Comparison of ENCODE assay signal across 26 cellular contexts in the genomic region with DNA sequence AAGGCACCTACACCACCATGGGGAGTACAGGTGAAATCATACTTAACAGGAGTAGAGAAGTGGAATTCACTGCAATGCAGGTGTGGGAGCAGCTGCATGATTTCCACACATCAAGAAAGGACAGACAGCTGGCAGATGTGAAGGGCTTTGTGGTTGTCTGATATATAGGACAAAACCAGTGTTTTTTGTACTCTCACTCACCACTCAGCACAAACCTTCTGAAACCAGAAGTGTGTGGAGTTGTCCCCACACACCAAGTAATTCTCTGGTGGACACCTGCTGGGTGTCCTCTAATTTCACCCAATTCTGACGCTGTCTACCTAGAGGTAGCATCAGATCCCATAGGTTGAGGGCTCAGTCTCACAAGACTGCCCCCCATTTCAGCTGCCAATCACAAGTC.
"Had no signal": no experiment of that assay in that cellular context is flagged by ENCODE, and none has a peak within 500 bp of the region (broad histone marks: within the 10 kb centered on the region; RNA-seq: fewer than 3 reads in every experiment).

No MANE protein-coding gene starts in this region.

- ATAC-seq: stimulated activated effector memory CD8-positive, alpha-beta T cell treated with anti-CD3 and anti-CD28 coated beads, Interleukin-12 subunit alpha, Interleukin-12 subunit beta, amount 100 ng/mL, for 72 hours; stimulated activated memory B cell treated with anti-CD40 and anti-IgM and Interleukin-4, amounts not matched to agents 10 μg/mL and 1 μg/mL and 100 μg/mL, for 72 hours; stimulated activated naive B cell treated with anti-CD40 and anti-IgM and Interleukin-4, amounts not matched to agents 10 μg/mL and 1 μg/mL and 100 μg/mL, for 72 hours; stimulated activated naive CD8-positive, alpha-beta T cell treated with anti-CD3 and anti-CD28 coated beads, Interleukin-15, amount 100 ng/mL, for 72 hours; stimulated activated naive CD8-positive, alpha-beta T cell treated with anti-CD3 and anti-CD28 coated beads, Interleukin-15, Interleukin-2, amounts not matched to agents 100 U/mL and 50 U/mL, for 24 hours; upper lobe of right lung had no signal

- H3K4me1 ChIP-seq: stomach, suprapubic skin, testis, thyroid gland, tibial artery, tibial nerve, transverse colon, upper lobe of left lung, upper lobe of right lung, uterus, vagina had no signal

- H3K27ac ChIP-seq: stomach, suprapubic skin, testis, thoracic aorta, thyroid gland, tibial artery, tibial nerve, transverse colon, upper lobe of left lung, upper lobe of right lung, uterus, vagina had no signal

- DNase-seq: stimulated activated CD4-positive, alpha-beta T cell treated with anti-CD3 and anti-CD28 coated beads, Interleukin-2, amount 100 ng/mL, for 48 hours; stimulated activated CD4-positive, alpha-beta T cell treated with anti-CD3 and anti-CD28 coated beads, Interleukin-4, amount 100 ng/mL, for 1 hour; stimulated activated CD4-positive, alpha-beta T cell treated with anti-CD3 and anti-CD28 coated beads, Interleukin-4, amount 100 ng/mL, for 24 hours; stimulated activated CD4-positive, alpha-beta T cell treated with anti-CD3 and anti-CD28 coated beads, Interleukin-4, amount 100 ng/mL, for 4 hours; stimulated activated CD8-positive, alpha-beta memory T cell treated with anti-CD3 and anti-CD28 coated beads, Interleukin-4, amount 100 ng/mL, for 48 hours; stimulated activated naive B cell treated with anti-CD40 and anti-IgM and Interleukin-4, amounts not matched to agents 10 μg/mL and 1 μg/mL and 100 μg/mL, for 72 hours; stimulated activated naive CD4-positive, alpha-beta T cell; stimulated activated naive CD4-positive, alpha-beta T cell treated with Interleukin-2 at 50 U/mL for 16 hours; stimulated activated naive CD8-positive, alpha-beta T cell treated with anti-CD3 and anti-CD28 coated beads, Interleukin-15, amount 100 ng/mL, for 72 hours; stimulated activated naive CD8-positive, alpha-beta T cell treated with anti-CD3 and anti-CD28 coated beads, Interleukin-15, Interleukin-2, amounts not matched to agents 100 U/mL and 50 U/mL, for 24 hours; stomach; substantia nigra; testis; thyroid gland; tibial artery; transverse colon; trophoblast cell; upper lobe of left lung; upper lobe of right lung; uterus had no signal

- H3K36me3 ChIP-seq: stomach, suprapubic skin, thoracic aorta, thyroid gland, tibial artery, tibial nerve, transverse colon, upper lobe of left lung, upper lobe of right lung, uterus, vagina had no signal

- H3K9me3 ChIP-seq: stomach, suprapubic skin, testis, thoracic aorta, thyroid gland, tibial artery, tibial nerve, transverse colon, upper lobe of left lung, upper lobe of right lung, uterus, vagina had no signal

- H3K27me3 ChIP-seq: stomach, suprapubic skin, testis, thyroid gland, tibial artery, tibial nerve, transverse colon, upper lobe of left lung, upper lobe of right lung, uterus, vagina had no signal

- H3K4me3 ChIP-seq: stomach, suprapubic skin, testis, thoracic aorta, thyroid gland, tibial artery, tibial nerve, transverse colon, upper lobe of left lung, upper lobe of right lung, uterus, vagina had no signal
